ENCODE assay signal across 1 cellular context in genomic region chr1:1777510-1777909, GRCh38.
TF ChIP-seq lines count a peak whose summit lies in the region.

No MANE protein-coding gene starts in this region.

TF ChIP-seq in K562, 482 proteins besides CTCF, POLR2A, EP300 and RAD21 (continued from another document):
- TF ChIP-seq AFF4 (CRISPR knock-in tag; IDR thresholded peaks at IDR 0.05) = 0 out of 2 replicates have a peak, but pooled peaks have one; percentile 11
- TF ChIP-seq SIX5 (IDR thresholded peaks at IDR 0.05; ENCODE audit: borderline replicate concordance in 1 of 2, insufficient read depth in 1 of 2, low read depth in 1 of 2, low read length in 2 of 2) = no peak
- TF ChIP-seq SREBF1 (IDR thresholded peaks at IDR 0.05; ENCODE audit: borderline replicate concordance, low read depth, low read length) = no peak
